In genomic region chr18:48254077-48254602, GRCh38 we compare ENCODE assay signal across 17 cellular contexts.
"Had no signal": no experiment of that assay in that cellular context is flagged by ENCODE, and none has a peak within 500 bp of the region (broad histone marks: within the 10 kb centered on the region; RNA-seq: fewer than 3 reads in every experiment).

No MANE protein-coding gene starts in this region.

- H3K36me3 ChIP-seq: SJSA1 had no signal

- H3K9me3 ChIP-seq: SJSA1, SK-N-SH had no signal

- H3K27ac ChIP-seq: SJSA1 had no signal

- H3K4me3 ChIP-seq: SJSA1 had no signal

- H3K4me1 ChIP-seq: SJSA1 had no signal

- DNase-seq: KBM-7, MV-4-11, NCI-H1092, NCI-H1105 treated with DMSO at 0.1 percent for 48 hours, NCI-H1417 treated with DMSO at 0.1 percent for 48 hours, NCI-H1694, NCI-H1930, NCI-H2081, NCI-H2107, NCI-H2227 treated with DMSO at 0.1 percent for 48 hours, NCI-H524, Right ventricle myocardium superior, SIG-M5, SK-N-SH, SW 1271, T-cell had no signal
